13 cellular contexts compared by ENCODE assay signal in genomic region chr19:28469544-28469943, GRCh38.
"Had no signal": no experiment of that assay in that cellular context is flagged by ENCODE, and none has a peak within 500 bp of the region (broad histone marks: within the 10 kb centered on the region; RNA-seq: fewer than 3 reads in every experiment).

No MANE protein-coding gene starts in this region.

- H3K27me3 ChIP-seq: cardiac muscle cell had no signal

- H3K9me3 ChIP-seq: heart right ventricle, left lung had no signal

- H3K27ac Mint-ChIP-seq: activated naive CD4-positive, alpha-beta T cell treated with anti-CD3 and anti-CD28 coated beads for 36 hours; activated T-helper 17 cell treated with anti-CD3 and anti-CD28 coated beads, Interleukin-2, amount 50 U/mL, for 72 hours; stimulated activated effector memory CD8-positive, alpha-beta T cell treated with anti-CD3 and anti-CD28 coated beads, Interleukin-12 subunit alpha, Interleukin-12 subunit beta, amount 100 ng/mL, for 72 hours had no signal

- H3K9me3 Mint-ChIP-seq: activated naive CD4-positive, alpha-beta T cell treated with anti-CD3 and anti-CD28 coated beads for 36 hours; activated T-helper 17 cell treated with anti-CD3 and anti-CD28 coated beads, Interleukin-2, amount 50 U/mL, for 72 hours; stimulated activated effector memory CD8-positive, alpha-beta T cell treated with anti-CD3 and anti-CD28 coated beads, Interleukin-12 subunit alpha, Interleukin-12 subunit beta, amount 100 ng/mL, for 72 hours had no signal

- H3K4me3 Mint-ChIP-seq: activated naive CD4-positive, alpha-beta T cell treated with anti-CD3 and anti-CD28 coated beads for 36 hours; activated T-helper 17 cell treated with anti-CD3 and anti-CD28 coated beads, Interleukin-2, amount 50 U/mL, for 72 hours; stimulated activated effector memory CD8-positive, alpha-beta T cell treated with anti-CD3 and anti-CD28 coated beads, Interleukin-12 subunit alpha, Interleukin-12 subunit beta, amount 100 ng/mL, for 72 hours had no signal

- H3K36me3 ChIP-seq: cardiac muscle cell, heart right ventricle, left lung had no signal

- H3K27ac ChIP-seq: cardiac muscle cell, coronary artery, heart right ventricle, left lung, skin epidermis, VCaP had no signal

- H3K4me1 Mint-ChIP-seq: activated T-helper 17 cell treated with anti-CD3 and anti-CD28 coated beads, Interleukin-2, amount 50 U/mL, for 72 hours had no signal

- H3K4me3 ChIP-seq: cardiac muscle cell, coronary artery, heart right ventricle, left lung, skin epidermis had no signal

- H3K27me3 Mint-ChIP-seq: activated T-helper 17 cell treated with anti-CD3 and anti-CD28 coated beads, Interleukin-2, amount 50 U/mL, for 72 hours had no signal

- H3K36me3 Mint-ChIP-seq: stimulated activated effector memory CD8-positive, alpha-beta T cell treated with anti-CD3 and anti-CD28 coated beads, Interleukin-12 subunit alpha, Interleukin-12 subunit beta, amount 100 ng/mL, for 72 hours had no signal

- DNase-seq: effector CD8-positive, alpha-beta T cell; heart right ventricle; islet precursor cell; mesendoderm; trophoblast cell had no signal
